Comparison of ENCODE assay signal across 15 cellular contexts in genomic region chr3:29643034-29643425, GRCh38.
A peak's percentile ranks its signal among the peaks of the same experiment; 100 is the strongest.
DNase-seq lines count a peak whose midpoint lies in the region; ATAC-seq and TF ChIP-seq lines count a peak whose summit lies in the region.
"Had no signal": no experiment of that assay in that cellular context is flagged by ENCODE, and none has a peak within 500 bp of the region (broad histone marks: within the 10 kb centered on the region; RNA-seq: fewer than 3 reads in every experiment).

No MANE protein-coding gene starts in this region.

- peaks cover 0 to 20% of the 10 kb centered on the region in 2 donors for H3K4me1 ChIP-seq in muscle layer of duodenum (ENCODE audit: control insufficient read depth in 1 of 2, insufficient read depth in 2 of 2, low read length in 2 of 2)
- H3K4me1 ChIP-seq in thoracic aorta (ENCODE audit: control insufficient read depth in 1 of 2, low read depth in 2 of 2): peaks cover 5 to 35% of the 10 kb centered on the region in 2 donors
- peaks cover 44% of the 10 kb centered on the region for H3K4me1 ChIP-seq in HAP-1
- H3K4me1 ChIP-seq: breast epithelium had no signal

- H3K9me3 ChIP-seq in muscle layer of duodenum (ENCODE audit: control insufficient read depth in 1 of 2, low read length in 2 of 2) (no peaks in the 10 kb centered on the region), thoracic aorta (no peaks in the 10 kb centered on the region), HAP-1 (no peaks in the 10 kb centered on the region)
- H3K9me3 ChIP-seq: breast epithelium, vagina had no signal

- no peaks in the 10 kb centered on the region for H3K27me3 ChIP-seq in muscle layer of duodenum (ENCODE audit: low read depth, low read length)
- H3K27me3 ChIP-seq in thoracic aorta (replicated peaks; ENCODE audit: insufficient read depth): no peaks in the 10 kb centered on the region
- H3K27me3 ChIP-seq in HAP-1 (ENCODE audit: low read depth): no peaks in the 10 kb centered on the region
- H3K27me3 ChIP-seq: breast epithelium, vagina had no signal

- in situ Hi-C loops in HAP-1 (cut with MboI; ENCODE audit: low sequenced_read_pairs): no loop called here

- DNase-seq in NCI-H2227 (lab: John Stamatoyannopoulos, UW; ENCODE audit: unreplicated experiment): peak; percentile 0
- DNase-seq in NCI-H2227 treated with DMSO at 0.1 percent for 48 hours (lab: John Stamatoyannopoulos, UW): no peak
- DNase-seq in thoracic aorta (ENCODE audit: low spot score): no peak
- DNase-seq in HAP-1 (ENCODE audit: low spot score in 2 of 2): no peak
- DNase-seq in ureter (ENCODE audit: low spot score): no peak
- DNase-seq: CD8-positive, alpha-beta T cell; NCI-H2107; stimulated activated CD4-positive, alpha-beta T cell treated with anti-CD3 and anti-CD28 coated beads, Interleukin-2, amount 100 ng/mL, for 24 hours; stimulated activated CD8-positive, alpha-beta memory T cell treated with anti-CD3 and anti-CD28 coated beads, Interleukin-4, amount 100 ng/mL, for 48 hours had no signal

- H3K4me3 Mint-ChIP-seq in brain: peak overlapping the region in 1 of 5 experiments; percentile 30
- H3K4me3 Mint-ChIP-seq in activated T-helper 17 cell treated with anti-CD3 and anti-CD28 coated beads, Interleukin-2, amount 50 U/mL, for 72 hours: no peak overlapping the region
- H3K4me3 Mint-ChIP-seq: CD8-positive, alpha-beta T cell had no signal

- no peak for ATAC-seq in thoracic aorta (ENCODE audit: insufficient number of reproducible peaks, low FRiP score, low read depth)
- no peak for ATAC-seq in activated T-helper 17 cell treated with anti-CD3 and anti-CD28 coated beads, Interleukin-2, amount 50 U/mL, for 72 hours (replicated peaks)
- ATAC-seq: CD8-positive, alpha-beta T cell had no signal

- H3K36me3 ChIP-seq in muscle layer of duodenum (ENCODE audit: control insufficient read depth in 1 of 2, insufficient read depth in 2 of 2, low read length in 2 of 2) (no peaks in the 10 kb centered on the region), thoracic aorta (no peaks in the 10 kb centered on the region), HAP-1 (replicated peaks) (no peaks in the 10 kb centered on the region)
- H3K36me3 ChIP-seq: breast epithelium, vagina had no signal

- H3K4me1 Mint-ChIP-seq in brain: peaks cover 33% of the 10 kb centered on the region
- H3K4me1 Mint-ChIP-seq in activated T-helper 17 cell treated with anti-CD3 and anti-CD28 coated beads, Interleukin-2, amount 50 U/mL, for 72 hours: no peaks in the 10 kb centered on the region

- H3K27me3 Mint-ChIP-seq in brain: no peaks in the 10 kb centered on the region
- no peaks in the 10 kb centered on the region for H3K27me3 Mint-ChIP-seq in activated T-helper 17 cell treated with anti-CD3 and anti-CD28 coated beads, Interleukin-2, amount 50 U/mL, for 72 hours
- H3K27me3 Mint-ChIP-seq: progenitor cell of endocrine pancreas had no signal

- peak overlapping the region in 3 of 5 experiments; percentile 51 to 68 (median 63) for H3K27ac Mint-ChIP-seq in brain
- H3K27ac Mint-ChIP-seq in activated T-helper 17 cell treated with anti-CD3 and anti-CD28 coated beads, Interleukin-2, amount 50 U/mL, for 72 hours: no peak overlapping the region
- H3K27ac Mint-ChIP-seq: CD8-positive, alpha-beta T cell; progenitor cell of endocrine pancreas had no signal

- TF ChIP-seq CTCF in brain (conservative IDR thresholded peaks at IDR 0.05) (no peak), thoracic aorta (IDR thresholded peaks at IDR 0.05) (no peak)

- no peaks in the 10 kb centered on the region for H3K36me3 Mint-ChIP-seq in brain
- H3K36me3 Mint-ChIP-seq in activated T-helper 17 cell treated with anti-CD3 and anti-CD28 coated beads, Interleukin-2, amount 50 U/mL, for 72 hours (ENCODE audit: low read depth): no peaks in the 10 kb centered on the region
- H3K36me3 Mint-ChIP-seq: CD8-positive, alpha-beta T cell had no signal

- H3K9me3 Mint-ChIP-seq in brain: peaks cover 0 to 2% (median 0%) of the 10 kb centered on the region in 5 experiments
- peaks cover 4% of the 10 kb centered on the region for H3K9me3 Mint-ChIP-seq in activated T-helper 17 cell treated with anti-CD3 and anti-CD28 coated beads, Interleukin-2, amount 50 U/mL, for 72 hours
- H3K9me3 Mint-ChIP-seq: CD8-positive, alpha-beta T cell had no signal

- H3K27ac ChIP-seq in muscle layer of duodenum (ENCODE audit: low read length) (peak overlapping the region; percentile 3), thoracic aorta (peak overlapping the region; percentile 70 to 73)
- H3K27ac ChIP-seq: vagina had no signal

- no peak overlapping the region for H3K4me3 ChIP-seq in muscle layer of duodenum (ENCODE audit: low read depth in 1 of 2, low read length in 2 of 2)
- H3K4me3 ChIP-seq in thoracic aorta: no peak overlapping the region
- H3K4me3 ChIP-seq in HAP-1: no peak overlapping the region
- H3K4me3 ChIP-seq: breast epithelium, vagina had no signal
